In genomic region chr1:118958937-118959631, GRCh38 we compare ENCODE assay signal across 1 cellular context.
A peak's percentile ranks its signal among the peaks of the same experiment; 100 is the strongest.
TF ChIP-seq lines count a peak whose summit lies in the region.

No MANE protein-coding gene starts in this region.

TF ChIP-seq in HepG2, 621 proteins besides CTCF, POLR2A, EP300 and RAD21 (continued from another document):
- TF ChIP-seq FOXO4 (CRISPR knock-in tag; conservative IDR thresholded peaks at IDR 0.05) (0 out of 2 replicates have a peak, but pooled peaks have one; percentile 89), ATRX (CRISPR knock-in tag; IDR thresholded peaks at IDR 0.05; ENCODE audit: borderline replicate concordance) (no peak), CENPX (CRISPR knock-in tag; IDR thresholded peaks at IDR 0.05) (no peak), FOXA1 (IDR thresholded peaks at IDR 0.05) (no peak), FOXA1 (CRISPR knock-in tag; IDR thresholded peaks at IDR 0.05) (0 out of 2 replicates have a peak, but pooled peaks have one; percentile 2), SOX13 (IDR thresholded peaks at IDR 0.05) (no peak), SOX13 (CRISPR knock-in tag; conservative IDR thresholded peaks at IDR 0.05 in 1 of 2, IDR thresholded peaks at IDR 0.05 in 1 of 2) (peak in 1 of 2 experiments; percentile 58; a peak in 2 of 4 replicates), TRIM22 (IDR thresholded peaks at IDR 0.05) (no peak), ARNTL (CRISPR knock-in tag; IDR thresholded peaks at IDR 0.05) (no peak), FOSL2 (CRISPR knock-in tag; IDR thresholded peaks at IDR 0.05) (no peak), CCAR2 (optimal IDR thresholded peaks at IDR 0.05; ENCODE audit: low read depth, low read length) (no peak), ARID5B (CRISPR knock-in tag; IDR thresholded peaks at IDR 0.05) (0 out of 2 replicates have a peak, but pooled peaks have one; percentile 22), HNF1B (CRISPR knock-in tag; IDR thresholded peaks at IDR 0.05) (no peak), ZBTB37 (CRISPR knock-in tag; IDR thresholded peaks at IDR 0.05) (no peak), TEAD2 (CRISPR knock-in tag; IDR thresholded peaks at IDR 0.05) (no peak), FOXA3 (CRISPR knock-in tag; IDR thresholded peaks at IDR 0.05) (peak; percentile 20; the same call in 1 of the 2 replicates), ZNF382 (CRISPR knock-in tag; IDR thresholded peaks at IDR 0.05; ENCODE audit: borderline replicate concordance) (no peak), ZNF710 (CRISPR knock-in tag; IDR thresholded peaks at IDR 0.05; ENCODE audit: borderline replicate concordance) (peak; percentile 45; the same call in 1 of the 2 replicates), ETV6 (CRISPR knock-in tag; conservative IDR thresholded peaks at IDR 0.05) (no peak), ZNF207 (IDR thresholded peaks at IDR 0.05; ENCODE audit: borderline replicate concordance) (no peak), POLR2G (IDR thresholded peaks at IDR 0.05; ENCODE audit: low read depth, low read length) (no peak), KDM3A (CRISPR knock-in tag; IDR thresholded peaks at IDR 0.05; ENCODE audit: low read depth) (no peak), ZNF530 (CRISPR knock-in tag; IDR thresholded peaks at IDR 0.05; ENCODE audit: low read depth) (no peak), ARID2 (CRISPR knock-in tag; IDR thresholded peaks at IDR 0.05; ENCODE audit: borderline replicate concordance) (no peak), ZNF256 (CRISPR knock-in tag; conservative IDR thresholded peaks at IDR 0.05) (no peak), NFYC (CRISPR knock-in tag; IDR thresholded peaks at IDR 0.05) (no peak), PBX3 (CRISPR knock-in tag; IDR thresholded peaks at IDR 0.05; ENCODE audit: borderline replicate concordance) (no peak)
